In genomic region chr7:90345548-90346319, GRCh38 we compare ENCODE assay signal across 1 cellular context.
TF ChIP-seq lines count a peak whose summit lies in the region.

No MANE protein-coding gene starts in this region.

TF ChIP-seq in K562, 482 proteins besides CTCF, POLR2A, EP300 and RAD21 (continued from another document):
- TF ChIP-seq NR0B1 (IDR thresholded peaks at IDR 0.05; ENCODE audit: partially characterized antibody) = no peak
- TF ChIP-seq POU5F1 (IDR thresholded peaks at IDR 0.05; ENCODE audit: borderline replicate concordance, low read depth, low read length, partially characterized antibody) = no peak
- no peak for TF ChIP-seq ZNF24 (IDR thresholded peaks at IDR 0.05)
- no peak for TF ChIP-seq BRF1 (IDR thresholded peaks at IDR 0.05; ENCODE audit: borderline replicate concordance, extremely low read depth, insufficient read length)
- TF ChIP-seq ZKSCAN1 (IDR thresholded peaks at IDR 0.05; ENCODE audit: low read depth, low read length) = no peak
- TF ChIP-seq, protein P1, sequence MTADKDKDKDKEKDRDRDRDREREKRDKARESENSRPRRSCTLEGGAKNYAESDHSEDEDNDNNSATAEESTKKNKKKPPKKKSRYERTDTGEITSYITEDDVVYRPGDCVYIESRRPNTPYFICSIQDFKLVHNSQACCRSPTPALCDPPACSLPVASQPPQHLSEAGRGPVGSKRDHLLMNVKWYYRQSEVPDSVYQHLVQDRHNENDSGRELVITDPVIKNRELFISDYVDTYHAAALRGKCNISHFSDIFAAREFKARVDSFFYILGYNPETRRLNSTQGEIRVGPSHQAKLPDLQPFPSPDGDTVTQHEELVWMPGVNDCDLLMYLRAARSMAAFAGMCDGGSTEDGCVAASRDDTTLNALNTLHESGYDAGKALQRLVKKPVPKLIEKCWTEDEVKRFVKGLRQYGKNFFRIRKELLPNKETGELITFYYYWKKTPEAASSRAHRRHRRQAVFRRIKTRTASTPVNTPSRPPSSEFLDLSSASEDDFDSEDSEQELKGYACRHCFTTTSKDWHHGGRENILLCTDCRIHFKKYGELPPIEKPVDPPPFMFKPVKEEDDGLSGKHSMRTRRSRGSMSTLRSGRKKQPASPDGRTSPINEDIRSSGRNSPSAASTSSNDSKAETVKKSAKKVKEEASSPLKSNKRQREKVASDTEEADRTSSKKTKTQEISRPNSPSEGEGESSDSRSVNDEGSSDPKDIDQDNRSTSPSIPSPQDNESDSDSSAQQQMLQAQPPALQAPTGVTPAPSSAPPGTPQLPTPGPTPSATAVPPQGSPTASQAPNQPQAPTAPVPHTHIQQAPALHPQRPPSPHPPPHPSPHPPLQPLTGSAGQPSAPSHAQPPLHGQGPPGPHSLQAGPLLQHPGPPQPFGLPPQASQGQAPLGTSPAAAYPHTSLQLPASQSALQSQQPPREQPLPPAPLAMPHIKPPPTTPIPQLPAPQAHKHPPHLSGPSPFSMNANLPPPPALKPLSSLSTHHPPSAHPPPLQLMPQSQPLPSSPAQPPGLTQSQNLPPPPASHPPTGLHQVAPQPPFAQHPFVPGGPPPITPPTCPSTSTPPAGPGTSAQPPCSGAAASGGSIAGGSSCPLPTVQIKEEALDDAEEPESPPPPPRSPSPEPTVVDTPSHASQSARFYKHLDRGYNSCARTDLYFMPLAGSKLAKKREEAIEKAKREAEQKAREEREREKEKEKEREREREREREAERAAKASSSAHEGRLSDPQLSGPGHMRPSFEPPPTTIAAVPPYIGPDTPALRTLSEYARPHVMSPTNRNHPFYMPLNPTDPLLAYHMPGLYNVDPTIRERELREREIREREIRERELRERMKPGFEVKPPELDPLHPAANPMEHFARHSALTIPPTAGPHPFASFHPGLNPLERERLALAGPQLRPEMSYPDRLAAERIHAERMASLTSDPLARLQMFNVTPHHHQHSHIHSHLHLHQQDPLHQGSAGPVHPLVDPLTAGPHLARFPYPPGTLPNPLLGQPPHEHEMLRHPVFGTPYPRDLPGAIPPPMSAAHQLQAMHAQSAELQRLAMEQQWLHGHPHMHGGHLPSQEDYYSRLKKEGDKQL (CRISPR knock-in tag; IDR thresholded peaks at IDR 0.05; ENCODE audit: borderline replicate concordance) = no peak
- TF ChIP-seq ZSCAN29 (IDR thresholded peaks at IDR 0.05) = no peak
- TF ChIP-seq SNIP1 (IDR thresholded peaks at IDR 0.05; ENCODE audit: low read depth) = no peak
